ENCODE assay signal across 1 cellular context in genomic region chr15:57253082-57253481, GRCh38.
TF ChIP-seq lines count a peak whose summit lies in the region.

No MANE protein-coding gene starts in this region.

TF ChIP-seq in K562, 482 proteins besides CTCF, POLR2A, EP300 and RAD21 (continued from another document and continues in another):
- TF ChIP-seq THRA (IDR thresholded peaks at IDR 0.05) (no peak), HEY1 (CRISPR knock-in tag; IDR thresholded peaks at IDR 0.05; ENCODE audit: borderline replicate concordance) (no peak), ARID3B (CRISPR knock-in tag; IDR thresholded peaks at IDR 0.05; ENCODE audit: borderline replicate concordance) (no peak), ELF1 (tag; IDR thresholded peaks at IDR 0.05) (no peak), SETDB1 (IDR thresholded peaks at IDR 0.05; ENCODE audit: low read length) (no peak), PHF8 (IDR thresholded peaks at IDR 0.05; ENCODE audit: borderline replicate concordance, low read length) (no peak), NFRKB (IDR thresholded peaks at IDR 0.05; ENCODE audit: low read depth) (no peak), ZBTB17 (CRISPR knock-in tag; IDR thresholded peaks at IDR 0.05) (peak; percentile 45; the same call in 1 of the 2 replicates), TRIM24 (IDR thresholded peaks at IDR 0.05) (no peak), ZNF717 (CRISPR knock-in tag; IDR thresholded peaks at IDR 0.05) (no peak), DMBX1 (CRISPR knock-in tag; IDR thresholded peaks at IDR 0.05; ENCODE audit: borderline replicate concordance) (peak; percentile 80), U2AF2 (optimal IDR thresholded peaks at IDR 0.05; ENCODE audit: low read depth, low read length) (no peak), RBM17 (IDR thresholded peaks at IDR 0.05; ENCODE audit: borderline replicate concordance, low read depth, low read length) (no peak), SIX5 (IDR thresholded peaks at IDR 0.05; ENCODE audit: borderline replicate concordance in 1 of 2, insufficient read depth in 1 of 2, low read depth in 1 of 2, low read length in 2 of 2) (no peak), YY1 (IDR thresholded peaks at IDR 0.05; ENCODE audit: borderline replicate concordance in 1 of 3, control insufficient read depth in 1 of 3, extremely low read depth in 1 of 3, insufficient read depth in 3 of 3, insufficient read length in 1 of 3, insufficient replicate concordance in 2 of 3, low read depth in 1 of 3, low read length in 2 of 3) (no peak), L3MBTL2 (IDR thresholded peaks at IDR 0.05) (peak; percentile 33; the same call in 1 of the 2 replicates), GTF2A2 (tag; IDR thresholded peaks at IDR 0.05) (no peak), MGA (IDR thresholded peaks at IDR 0.05) (0 out of 2 replicates have a peak, but pooled peaks have one; percentile 25), ZC3H8 (IDR thresholded peaks at IDR 0.05) (no peak), ATF7 (IDR thresholded peaks at IDR 0.05) (peak; percentile 36; the same call in 1 of the 2 replicates), SP1 (CRISPR knock-in tag; IDR thresholded peaks at IDR 0.05) (no peak), GATAD2B (IDR thresholded peaks at IDR 0.05; ENCODE audit: borderline replicate concordance) (no peak), SIN3A (IDR thresholded peaks at IDR 0.05; ENCODE audit: borderline replicate concordance in 2 of 2, control insufficient read depth in 1 of 2, low read depth in 2 of 2, low read length in 2 of 2) (no peak), PRPF4 (IDR thresholded peaks at IDR 0.05; ENCODE audit: insufficient read depth, low read depth, low read length, poor library complexity, severe bottlenecking) (no peak), SAFB (IDR thresholded peaks at IDR 0.05; ENCODE audit: borderline replicate concordance, low read depth, low read length) (no peak), NBN (IDR thresholded peaks at IDR 0.05; ENCODE audit: low read depth) (no peak), NFIX (CRISPR knock-in tag; IDR thresholded peaks at IDR 0.05; ENCODE audit: low read depth) (no peak), NEUROD1 (IDR thresholded peaks at IDR 0.05; ENCODE audit: borderline replicate concordance, low read depth, low read length, partially characterized antibody) (no peak), HMG20A (CRISPR knock-in tag; conservative IDR thresholded peaks at IDR 0.05) (no peak), RBM14 (IDR thresholded peaks at IDR 0.05; ENCODE audit: borderline replicate concordance, insufficient read depth, low read depth, low read length) (no peak), ZNF592 (IDR thresholded peaks at IDR 0.05) (no peak; the same call in 1 of the 2 replicates), SNAPC5 (CRISPR knock-in tag; IDR thresholded peaks at IDR 0.05) (no peak), NR3C1 (CRISPR knock-in tag; IDR thresholded peaks at IDR 0.05) (no peak), TOE1 (IDR thresholded peaks at IDR 0.05; ENCODE audit: borderline replicate concordance) (no peak), TOE1 (CRISPR knock-in tag; IDR thresholded peaks at IDR 0.05; ENCODE audit: borderline replicate concordance, low read depth) (no peak), RNF2 (IDR thresholded peaks at IDR 0.05) (no peak)
- TF ChIP-seq, protein P1, sequence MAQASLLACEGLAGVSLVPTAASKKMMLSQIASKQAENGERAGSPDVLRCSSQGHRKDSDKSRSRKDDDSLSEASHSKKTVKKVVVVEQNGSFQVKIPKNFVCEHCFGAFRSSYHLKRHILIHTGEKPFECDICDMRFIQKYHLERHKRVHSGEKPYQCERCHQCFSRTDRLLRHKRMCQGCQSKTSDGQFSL (CRISPR knock-in tag; IDR thresholded peaks at IDR 0.05) = no peak
- TF ChIP-seq, protein P1 (tag; IDR thresholded peaks at IDR 0.05) = no peak
- TF ChIP-seq, protein P2, sequence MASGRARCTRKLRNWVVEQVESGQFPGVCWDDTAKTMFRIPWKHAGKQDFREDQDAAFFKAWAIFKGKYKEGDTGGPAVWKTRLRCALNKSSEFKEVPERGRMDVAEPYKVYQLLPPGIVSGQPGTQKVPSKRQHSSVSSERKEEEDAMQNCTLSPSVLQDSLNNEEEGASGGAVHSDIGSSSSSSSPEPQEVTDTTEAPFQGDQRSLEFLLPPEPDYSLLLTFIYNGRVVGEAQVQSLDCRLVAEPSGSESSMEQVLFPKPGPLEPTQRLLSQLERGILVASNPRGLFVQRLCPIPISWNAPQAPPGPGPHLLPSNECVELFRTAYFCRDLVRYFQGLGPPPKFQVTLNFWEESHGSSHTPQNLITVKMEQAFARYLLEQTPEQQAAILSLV (tag; IDR thresholded peaks at IDR 0.05) = peak; percentile 90
- TF ChIP-seq, protein P3, sequence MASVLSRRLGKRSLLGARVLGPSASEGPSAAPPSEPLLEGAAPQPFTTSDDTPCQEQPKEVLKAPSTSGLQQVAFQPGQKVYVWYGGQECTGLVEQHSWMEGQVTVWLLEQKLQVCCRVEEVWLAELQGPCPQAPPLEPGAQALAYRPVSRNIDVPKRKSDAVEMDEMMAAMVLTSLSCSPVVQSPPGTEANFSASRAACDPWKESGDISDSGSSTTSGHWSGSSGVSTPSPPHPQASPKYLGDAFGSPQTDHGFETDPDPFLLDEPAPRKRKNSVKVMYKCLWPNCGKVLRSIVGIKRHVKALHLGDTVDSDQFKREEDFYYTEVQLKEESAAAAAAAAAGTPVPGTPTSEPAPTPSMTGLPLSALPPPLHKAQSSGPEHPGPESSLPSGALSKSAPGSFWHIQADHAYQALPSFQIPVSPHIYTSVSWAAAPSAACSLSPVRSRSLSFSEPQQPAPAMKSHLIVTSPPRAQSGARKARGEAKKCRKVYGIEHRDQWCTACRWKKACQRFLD (CRISPR knock-in tag; IDR thresholded peaks at IDR 0.05) = no peak
